Comparison of ENCODE assay signal across 22 cellular contexts in genomic region chr21:45473496-45474322, GRCh38.
DNase-seq lines count a peak whose midpoint lies in the region; ATAC-seq and TF ChIP-seq lines count a peak whose summit lies in the region.
"Had no signal": no experiment of that assay in that cellular context is flagged by ENCODE, and none has a peak within 500 bp of the region (broad histone marks: within the 10 kb centered on the region; RNA-seq: fewer than 3 reads in every experiment).

No MANE protein-coding gene starts in this region.

- H3K9me3 Mint-ChIP-seq in endodermal cell = no peaks in the 10 kb centered on the region
- H3K9me3 Mint-ChIP-seq: stimulated activated memory B cell treated with anti-CD40 and anti-IgM and Interleukin-4, amounts not matched to agents 10 μg/mL and 1 μg/mL and 100 μg/mL, for 72 hours; T-cell had no signal

- no peaks in the 10 kb centered on the region for H3F3A ChIP-seq in MM.1S (ENCODE audit: insufficient read depth, low read length)

- H3K36me3 ChIP-seq in DND-41 (ENCODE audit: insufficient read depth, low read length) = no peaks in the 10 kb centered on the region
- H3K36me3 ChIP-seq in MM.1S (replicated peaks; ENCODE audit: insufficient read depth, low read length) = no peaks in the 10 kb centered on the region
- peaks cover 75% of the 10 kb centered on the region for H3K36me3 ChIP-seq in endodermal cell (ENCODE audit: control insufficient read depth, insufficient read depth, low read length)
- H3K36me3 ChIP-seq in osteoblast (ENCODE audit: insufficient read depth, low read length) = no peaks in the 10 kb centered on the region
- peaks cover 0 to 32% (median 9%) of the 10 kb centered on the region in 6 donors for H3K36me3 ChIP-seq in spleen
- H3K36me3 ChIP-seq: breast epithelium had no signal

- H3K9me2 ChIP-seq in MM.1S (replicated peaks; ENCODE audit: insufficient read depth, low read length) = no peaks in the 10 kb centered on the region

- H3K27ac Mint-ChIP-seq in endodermal cell = no peak overlapping the region
- H3K27ac Mint-ChIP-seq: activated naive CD8-positive, alpha-beta T cell; stimulated activated memory B cell treated with anti-CD40 and anti-IgM and Interleukin-4, amounts not matched to agents 10 μg/mL and 1 μg/mL and 100 μg/mL, for 72 hours had no signal

- H3K4me1 ChIP-seq in DND-41 (ENCODE audit: insufficient read depth, low read length) (peaks cover 14% of the 10 kb centered on the region), MM.1S (ENCODE audit: low read length) (peaks cover 4% of the 10 kb centered on the region; the same call in 1 of the 2 replicates), endodermal cell (ENCODE audit: control insufficient read depth, insufficient read depth, low read length) (peaks cover 14% of the 10 kb centered on the region), osteoblast (ENCODE audit: insufficient read depth, low read length) (peaks cover 26% of the 10 kb centered on the region), spleen (peaks cover 8 to 59% (median 34%) of the 10 kb centered on the region in 6 donors)

- H2AFZ ChIP-seq in DND-41 (ENCODE audit: low read depth, low read length) (no peak overlapping the region), MM.1S (ENCODE audit: low read length) (no peak overlapping the region), osteoblast (ENCODE audit: low read length) (no peak overlapping the region)

- ATAC-seq in DND-41 (ENCODE audit: insufficient read depth, low read depth) (no peak), HG02571 (IDR thresholded peaks at IDR 0.05; ENCODE audit: unreplicated experiment) (no peak)
- ATAC-seq: left lung; mucosa of descending colon; stimulated activated memory B cell treated with anti-CD40 and anti-IgM and Interleukin-4, amounts not matched to agents 10 μg/mL and 1 μg/mL and 100 μg/mL, for 72 hours; T-cell had no signal

- H3K4me1 Mint-ChIP-seq in endodermal cell = peaks cover 24% of the 10 kb centered on the region

- H3K79me2 ChIP-seq in DND-41 (ENCODE audit: insufficient read depth, low read length) (no peaks in the 10 kb centered on the region), MM.1S (ENCODE audit: low read length) (no peaks in the 10 kb centered on the region), osteoblast (ENCODE audit: insufficient read depth, low read length) (no peaks in the 10 kb centered on the region)

- no peaks in the 10 kb centered on the region for H4K20me1 ChIP-seq in DND-41 (ENCODE audit: insufficient read depth, low read length)
- no peaks in the 10 kb centered on the region for H4K20me1 ChIP-seq in MM.1S (ENCODE audit: insufficient read depth, low read length)
- no peaks in the 10 kb centered on the region for H4K20me1 ChIP-seq in osteoblast (ENCODE audit: insufficient read depth, low read length)

- no peak overlapping the region for H3K4me3 Mint-ChIP-seq in endodermal cell
- H3K4me3 Mint-ChIP-seq: activated naive CD8-positive, alpha-beta T cell; stimulated activated memory B cell treated with anti-CD40 and anti-IgM and Interleukin-4, amounts not matched to agents 10 μg/mL and 1 μg/mL and 100 μg/mL, for 72 hours had no signal

- DNase-seq in DND-41 = no peak
- no peak for DNase-seq in MM.1S
- no peak for DNase-seq in endodermal cell
- no peak for DNase-seq in osteoblast (ENCODE audit: insufficient read length, low spot score, missing footprints)
- no peak for DNase-seq in spleen
- DNase-seq in HPDE6-E6E7 (ENCODE audit: extremely low spot score) = no peak
- DNase-seq: activated CD4-positive, alpha-beta T cell treated with anti-CD3 and anti-CD28 coated beads, Interleukin-2, amount 50 U/mL, for 48 hours; mucosa of descending colon; NCI-H1694; NCI-H2227 treated with DMSO at 0.1 percent for 48 hours; NCI-H774; OCI-M1; SIG-M5; T-cell had no signal

- no peaks in the 10 kb centered on the region for H3K27me3 Mint-ChIP-seq in endodermal cell (ENCODE audit: insufficient read depth)
- H3K27me3 Mint-ChIP-seq: activated naive CD8-positive, alpha-beta T cell; stimulated activated memory B cell treated with anti-CD40 and anti-IgM and Interleukin-4, amounts not matched to agents 10 μg/mL and 1 μg/mL and 100 μg/mL, for 72 hours had no signal

- H3K27ac ChIP-seq in DND-41 (ENCODE audit: low read length) (no peak overlapping the region), MM.1S (ENCODE audit: low read length) (no peak overlapping the region), endodermal cell (ENCODE audit: low read depth, low read length) (no peak overlapping the region), osteoblast (ENCODE audit: low read depth, low read length) (no peak overlapping the region), spleen (no peak overlapping the region)
- H3K27ac ChIP-seq: HL-60, left lung, right atrium auricular region had no signal

- H3K4me3 ChIP-seq in DND-41 (ENCODE audit: low read depth in 1 of 2, low read length in 2 of 2) = no peak overlapping the region
- no peak overlapping the region for H3K4me3 ChIP-seq in MM.1S (ENCODE audit: low read length)
- no peak overlapping the region for H3K4me3 ChIP-seq in endodermal cell (ENCODE audit: low read length)
- no peak overlapping the region for H3K4me3 ChIP-seq in osteoblast (ENCODE audit: insufficient read depth, low read length)
- H3K4me3 ChIP-seq in spleen = no peak overlapping the region
- H3K4me3 ChIP-seq: breast epithelium, dorsolateral prefrontal cortex, left lung, mucosa of descending colon, right atrium auricular region had no signal

- peaks cover 58% of the 10 kb centered on the region for H3K36me3 Mint-ChIP-seq in endodermal cell (ENCODE audit: low read depth)
- H3K36me3 Mint-ChIP-seq: activated naive CD8-positive, alpha-beta T cell; stimulated activated memory B cell treated with anti-CD40 and anti-IgM and Interleukin-4, amounts not matched to agents 10 μg/mL and 1 μg/mL and 100 μg/mL, for 72 hours; T-cell had no signal

- 97 to 98% methylated on average over 24 of the region's 24 CpGs for WGBS in endodermal cell (ENCODE audit: insufficient coverage in 1 of 2, insufficient read length in 1 of 2), 2 experiments
- 82 to 89% (median 85%) methylated on average over 21 to 24 of the region's 24 CpGs for WGBS in spleen, 5 donors

- intact Hi-C loops in spleen (cut with DNase I; ENCODE audit: low total_unique reads) = no loop called here

- H3K27me3 ChIP-seq in DND-41 (ENCODE audit: insufficient read depth, low read length, poor library complexity) (no peaks in the 10 kb centered on the region), MM.1S (replicated peaks; ENCODE audit: insufficient read depth, low read length) (peaks cover 98% of the 10 kb centered on the region), endodermal cell (ENCODE audit: control insufficient read depth, insufficient read depth, low read length, poor library complexity, severe bottlenecking) (no peaks in the 10 kb centered on the region), osteoblast (ENCODE audit: insufficient read depth, low read length) (no peaks in the 10 kb centered on the region), spleen (replicated peaks in 1 of 7) (no peaks in the 10 kb centered on the region)
- H3K27me3 ChIP-seq: breast epithelium, dorsolateral prefrontal cortex, left lung, right atrium auricular region had no signal

- TF ChIP-seq CTCF in DND-41 (IDR thresholded peaks at IDR 0.05; ENCODE audit: borderline replicate concordance, extremely low read depth, low read length, poor library complexity, severe bottlenecking) (peak; percentile 23), MM.1S (IDR thresholded peaks at IDR 0.05; ENCODE audit: low read length) (0 out of 2 replicates have a peak, but pooled peaks have one; percentile 8), endodermal cell (conservative IDR thresholded peaks at IDR 0.05) (peak; percentile 16), osteoblast (IDR thresholded peaks at IDR 0.05; ENCODE audit: extremely low read depth, low read depth, low read length) (peak; percentile 9), spleen (IDR thresholded peaks at IDR 0.05 in 8 of 11, conservative IDR thresholded peaks at IDR 0.05 in 3 of 11) (no peak)

- TF ChIP-seq POLR2A in spleen (IDR thresholded peaks at IDR 0.05) = no peak

- H3K4me2 ChIP-seq in DND-41 (ENCODE audit: insufficient read depth, low read length) (no peak overlapping the region), MM.1S (ENCODE audit: low read depth, low read length) (no peak overlapping the region), osteoblast (ENCODE audit: insufficient read depth, low read length) (no peak overlapping the region)

- no peaks in the 10 kb centered on the region for H3K9me3 ChIP-seq in DND-41 (ENCODE audit: insufficient read depth, low read length, severe bottlenecking)
- no peaks in the 10 kb centered on the region for H3K9me3 ChIP-seq in MM.1S (replicated peaks; ENCODE audit: insufficient read depth, low read length)
- H3K9me3 ChIP-seq in endodermal cell (ENCODE audit: control insufficient read depth, low read length) = no peaks in the 10 kb centered on the region
- no peaks in the 10 kb centered on the region for H3K9me3 ChIP-seq in osteoblast (ENCODE audit: low read depth, low read length)
- no peaks in the 10 kb centered on the region for H3K9me3 ChIP-seq in spleen
- H3K9me3 ChIP-seq: breast epithelium, left lung, mucosa of descending colon, right atrium auricular region had no signal

- no peak overlapping the region for H3K9ac ChIP-seq in DND-41 (ENCODE audit: low read depth, low read length)
- H3K9ac ChIP-seq in MM.1S (ENCODE audit: low read length) = no peak overlapping the region
- H3K9ac ChIP-seq in endodermal cell (ENCODE audit: extremely low read depth, low read length, poor library complexity, severe bottlenecking) = no peak overlapping the region

Comparison
In these comparisons a context has a peak if more than half of its experiments do, and no peak if none do; other contexts are left out.
1. CTCF ChIP-seq: peak in DND-41 (single experiment), MM.1S (single experiment), endodermal cell (single experiment) and osteoblast (single experiment); none in spleen (0 of 11).